8 cellular contexts compared by ENCODE assay signal in genomic region chr7:158818325-158819213, GRCh38. TPM values are rescaled to one million over a fixed set of nuclear protein-coding genes. Genes with fewer than 3 reads are reported as not detected.
DNase-seq lines count a peak whose midpoint lies in the region; ATAC-seq and TF ChIP-seq lines count a peak whose summit lies in the region.

No MANE protein-coding gene starts in this region.

- H3K4me3 ChIP-seq in endodermal cell (ENCODE audit: low read length) (peak overlapping the region; percentile 73), mucosa of descending colon (no peak overlapping the region)

- no peaks in the 10 kb centered on the region for H3K27me3 Mint-ChIP-seq in endodermal cell (ENCODE audit: insufficient read depth)

- TF ChIP-seq CTCF in endodermal cell (conservative IDR thresholded peaks at IDR 0.05) (no peak), mucosa of descending colon (IDR thresholded peaks at IDR 0.05) (no peak)

- peak overlapping the region; percentile 36 for H3K9ac ChIP-seq in endodermal cell (ENCODE audit: extremely low read depth, low read length, poor library complexity, severe bottlenecking)

- H3K36me3 ChIP-seq in endodermal cell (ENCODE audit: control insufficient read depth, insufficient read depth, low read length) (no peaks in the 10 kb centered on the region), mucosa of descending colon (ENCODE audit: low read depth) (no peaks in the 10 kb centered on the region)

- peaks cover 57% of the 10 kb centered on the region for H3K4me1 Mint-ChIP-seq in endodermal cell

- peak; percentile 95 for ATAC-seq in HG02798 (IDR thresholded peaks at IDR 0.05; ENCODE audit: poor library complexity, unreplicated experiment)
- peak; percentile 89 for ATAC-seq in mucosa of descending colon

- H3K27ac ChIP-seq in endodermal cell (ENCODE audit: low read depth, low read length), result peak overlapping the region; percentile 91

- no peaks in the 10 kb centered on the region for H3K27me3 ChIP-seq in endodermal cell (ENCODE audit: control insufficient read depth, insufficient read depth, low read length, poor library complexity, severe bottlenecking)

- DNase-seq in NCI-H2107 treated with DMSO at 0.1 percent for 48 hours (lab: John Stamatoyannopoulos, UW; ENCODE audit: unreplicated experiment), result peak; percentile 56
- no peak for DNase-seq in NCI-H2107 (lab: John Stamatoyannopoulos, UW)
- DNase-seq in NCI-H2227 (lab: John Stamatoyannopoulos, UW; ENCODE audit: unreplicated experiment), result peak; percentile 64
- peak; percentile 45 to 62 for DNase-seq in activated CD8-positive, alpha-beta memory T cell treated with anti-CD3 and anti-CD28 coated beads for 4 hours (ENCODE audit: low read depth in 2 of 2)
- DNase-seq in endodermal cell, result peak; percentile 87
- peak; percentile 78 to 92 (median 83) for DNase-seq in mucosa of descending colon
- DNase-seq in stimulated activated CD8-positive, alpha-beta memory T cell treated with anti-CD3 and anti-CD28 coated beads, Interleukin-4, amount 100 ng/mL, for 48 hours, result peak; percentile 77

- peak overlapping the region; percentile 91 for H3K27ac Mint-ChIP-seq in endodermal cell

- H3K9me3 ChIP-seq in endodermal cell (ENCODE audit: control insufficient read depth, low read length) (no peaks in the 10 kb centered on the region), mucosa of descending colon (no peaks in the 10 kb centered on the region)

- intact Hi-C loops in mucosa of descending colon (cut with DNase I, micrococcal nuclease), result no loop called here

- no peaks in the 10 kb centered on the region for H3K36me3 Mint-ChIP-seq in endodermal cell (ENCODE audit: low read depth)

- peak overlapping the region; percentile 11 for H3K4me3 Mint-ChIP-seq in endodermal cell

- H3K4me1 ChIP-seq in endodermal cell (ENCODE audit: control insufficient read depth, insufficient read depth, low read length), result peaks cover 5% of the 10 kb centered on the region
- H3K4me1 ChIP-seq in mucosa of descending colon (ENCODE audit: low read depth), result peaks cover 69% of the 10 kb centered on the region

- H3K9me3 Mint-ChIP-seq in endodermal cell, result no peaks in the 10 kb centered on the region

- 39 to 48% methylated on average over 7 to 15 of the region's 15 CpGs for WGBS in endodermal cell (ENCODE audit: insufficient coverage in 1 of 2, insufficient read length in 1 of 2), 2 experiments

RNA-seq across cellular contexts. Expression of gene ESYT2, which starts 10.7 kb away (rescaled TPM):
- total RNA-seq in endodermal cell (10 to 100 TPM; 30.7 to 36.9 TPM), mucosa of descending colon (10 to 100 TPM; 66.8 to 89.3 (median 69.0) TPM)
- 25.1 TPM for polyA plus RNA-seq in endodermal cell (2013, experiment 1 of 2)
- 23.1 TPM for polyA plus RNA-seq in endodermal cell (2013, experiment 2 of 2)

RNA-seq across cellular contexts. Expression of gene DYNC2I1, which starts 37.8 kb away (rescaled TPM):
- total RNA-seq in endodermal cell, result 10 to 100 TPM; 18.5 to 24.2 TPM
- polyA plus RNA-seq in endodermal cell (2013, experiment 1 of 2), result 16.4 TPM
- polyA plus RNA-seq in endodermal cell (2013, experiment 2 of 2), result 14.0 TPM
- total RNA-seq in mucosa of descending colon, result 10 to 100 TPM; 19.2 to 31.6 (median 30.8) TPM
